28 cellular contexts compared by ENCODE assay signal in genomic region chr9:125682340-125682739, GRCh38.
"Had no signal": no experiment of that assay in that cellular context is flagged by ENCODE, and none has a peak within 500 bp of the region (broad histone marks: within the 10 kb centered on the region; RNA-seq: fewer than 3 reads in every experiment).

No MANE protein-coding gene starts in this region.

- H3K36me3 ChIP-seq: pancreas, prostate gland, suprapubic skin, thoracic aorta, uterus had no signal

- ATAC-seq: left cardiac atrium; left lobe of liver; lower lobe of right lung; naive thymus-derived CD8-positive, alpha-beta T cell; pancreas; right cardiac atrium; sciatic nerve; stimulated activated effector memory CD8-positive, alpha-beta T cell treated with anti-CD3 and anti-CD28 coated beads, Interleukin-12 subunit alpha, Interleukin-12 subunit beta, amount 100 ng/mL, for 72 hours had no signal

- H3K4me1 ChIP-seq: lower lobe of right lung, pancreas, prostate gland, suprapubic skin, tibial artery, uterus had no signal

- H3K9me3 ChIP-seq: lower lobe of right lung, pancreas, prostate gland, spleen, suprapubic skin, thoracic aorta, tibial artery, uterus had no signal

- H3K27ac ChIP-seq: lower lobe of right lung, pancreas, prostate gland, spleen, suprapubic skin, thoracic aorta, tibial artery, uterus had no signal

- DNase-seq: hippocampal formation; kidney glomerular epithelial cell; left cardiac atrium; lower lobe of right lung; mammary epithelial cell; mesenchymal stem cell; naive thymus-derived CD8-positive, alpha-beta T cell; nucleus accumbens; pancreas; posterior cingulate gyrus; retina; right cardiac atrium; small intestine; spleen; stimulated activated CD4-positive, alpha-beta T cell treated with anti-CD3 and anti-CD28 coated beads, Interleukin-4, amount 100 ng/mL, for 24 hours; stimulated activated naive CD4-positive, alpha-beta T cell; tibial artery; uterus had no signal

- H3K36me3 Mint-ChIP-seq: stimulated activated effector memory CD8-positive, alpha-beta T cell treated with anti-CD3 and anti-CD28 coated beads, Interleukin-12 subunit alpha, Interleukin-12 subunit beta, amount 100 ng/mL, for 72 hours had no signal

- H3K27me3 Mint-ChIP-seq: naive thymus-derived CD8-positive, alpha-beta T cell; stimulated activated naive CD8-positive, alpha-beta T cell treated with anti-CD3 and anti-CD28 coated beads, Interleukin-15, Interleukin-2, amounts not matched to agents 100 ng/mL and 50 ng/mL, for 24 hours; type B pancreatic cell had no signal

- H3K4me3 Mint-ChIP-seq: naive thymus-derived CD8-positive, alpha-beta T cell; nephron; neural crest cell; stimulated activated effector memory CD8-positive, alpha-beta T cell treated with anti-CD3 and anti-CD28 coated beads, Interleukin-12 subunit alpha, Interleukin-12 subunit beta, amount 100 ng/mL, for 72 hours; stimulated activated naive CD8-positive, alpha-beta T cell treated with anti-CD3 and anti-CD28 coated beads, Interleukin-15, Interleukin-2, amounts not matched to agents 100 ng/mL and 50 ng/mL, for 24 hours; type B pancreatic cell had no signal

- H3K27ac Mint-ChIP-seq: nephron; stimulated activated effector memory CD8-positive, alpha-beta T cell treated with anti-CD3 and anti-CD28 coated beads, Interleukin-12 subunit alpha, Interleukin-12 subunit beta, amount 100 ng/mL, for 72 hours; stimulated activated naive CD8-positive, alpha-beta T cell treated with anti-CD3 and anti-CD28 coated beads, Interleukin-15, Interleukin-2, amounts not matched to agents 100 ng/mL and 50 ng/mL, for 24 hours had no signal

- H3K4me1 Mint-ChIP-seq: neural crest cell had no signal

- H3K4me3 ChIP-seq: lower lobe of right lung, pancreas, prostate gland, spleen, suprapubic skin, thoracic aorta, tibial artery, uterus had no signal

- H3K27me3 ChIP-seq: pancreas, spleen, suprapubic skin, tibial artery, uterus had no signal

- H3K9me3 Mint-ChIP-seq: naive thymus-derived CD8-positive, alpha-beta T cell; nephron; neural crest cell; stimulated activated effector memory CD8-positive, alpha-beta T cell treated with anti-CD3 and anti-CD28 coated beads, Interleukin-12 subunit alpha, Interleukin-12 subunit beta, amount 100 ng/mL, for 72 hours; stimulated activated naive CD8-positive, alpha-beta T cell treated with anti-CD3 and anti-CD28 coated beads, Interleukin-15, Interleukin-2, amounts not matched to agents 100 ng/mL and 50 ng/mL, for 24 hours; type B pancreatic cell had no signal
